ENCODE assay signal across 9 cellular contexts in the genomic region with DNA sequence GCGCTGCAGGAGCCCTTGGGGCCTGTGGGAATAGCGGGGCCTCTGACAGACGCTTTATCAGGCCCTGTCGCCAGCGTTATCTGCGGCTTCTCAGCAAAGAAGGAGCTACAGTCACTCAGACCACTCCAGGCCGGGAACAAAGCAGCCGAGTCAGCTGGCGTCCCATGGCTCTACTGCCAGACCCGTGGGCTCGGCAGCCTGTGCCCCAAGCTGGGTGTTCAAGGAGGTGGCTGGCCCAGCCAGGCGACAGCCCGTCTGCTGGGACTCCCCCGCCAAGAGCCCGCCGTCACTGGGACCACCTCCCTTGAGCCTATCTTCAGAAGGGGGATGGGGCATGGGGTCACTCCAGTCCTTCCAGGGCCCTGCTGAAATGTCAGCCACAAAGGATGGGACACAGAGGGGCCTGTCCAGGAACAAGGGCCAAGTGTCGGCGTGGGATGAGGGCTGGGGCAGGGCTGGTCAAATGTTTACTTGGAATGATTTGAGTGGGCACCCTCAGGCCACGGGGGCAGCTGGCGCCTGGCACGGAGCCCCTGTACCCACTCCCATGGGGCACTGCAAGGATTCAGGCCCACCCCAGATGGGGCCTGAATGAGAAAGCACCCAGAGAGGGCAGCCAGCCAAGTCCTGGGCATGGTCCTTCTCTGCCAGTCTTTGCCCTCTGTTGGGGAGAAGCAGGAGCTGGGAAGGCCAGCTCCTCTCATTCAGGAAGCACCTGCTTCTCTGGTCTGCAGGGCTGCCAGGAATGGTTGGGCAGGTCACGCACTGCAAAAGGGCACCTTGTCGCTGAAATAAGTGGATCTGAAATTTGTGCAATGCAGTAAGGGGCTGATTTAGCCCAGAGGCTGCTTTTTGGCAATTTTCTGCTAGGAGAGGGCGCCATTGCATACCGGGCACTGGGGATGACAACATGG.
DNase-seq lines count a peak whose midpoint lies in the region; ATAC-seq, FAIRE-seq and TF ChIP-seq lines count a peak whose summit lies in the region.
"Had no signal": no experiment of that assay in that cellular context is flagged by ENCODE, and none has a peak within 500 bp of the region (broad histone marks: within the 10 kb centered on the region; RNA-seq: fewer than 3 reads in every experiment).

No MANE protein-coding gene starts in this region.

- H2AFZ ChIP-seq in HepG2 (ENCODE audit: low read length) = no peak overlapping the region

- TF ChIP-seq CTCF in right lobe of liver (IDR thresholded peaks at IDR 0.05) (no peak), HepG2 (CRISPR knock-in tag; IDR thresholded peaks at IDR 0.05) (no peak)

- peak in 2 of 3 donors; percentile 27 to 45 for DNase-seq in right lobe of liver
- DNase-seq in HepG2 (ENCODE audit: low spot score) = no peak
- peak; percentile 53 for DNase-seq in ecto neural progenitor cell (ENCODE audit: low spot score)
- DNase-seq in superior temporal gyrus (ENCODE audit: extremely low spot score) = no peak
- DNase-seq in KG1 (lab: John Stamatoyannopoulos, UW) = no peak

- CTCF ChIA-PET in HepG2 (lab: Yijun Ruan, JAX; ENCODE audit: low intra/inter-chr PET ratio, low total read pairs) = interaction anchor here (1.0 to 2.2 kb wide), 5 partner anchors 12 to 247 kb away, joined by 3 to 19 read pairs (median 11); no protein-coding TSS in a partner anchor

- no peaks in the 10 kb centered on the region for H3K9me3 ChIP-seq in right lobe of liver
- H3K9me3 ChIP-seq in HepG2 (ENCODE audit: low read length) = no peaks in the 10 kb centered on the region
- no peaks in the 10 kb centered on the region for H3K9me3 ChIP-seq in mucosa of stomach (ENCODE audit: control insufficient read depth, low read length)

- TF ChIP-seq RAD21 in HepG2 (CRISPR knock-in tag; IDR thresholded peaks at IDR 0.05) = no peak

- TF ChIP-seq EP300 in HepG2 (IDR thresholded peaks at IDR 0.05; ENCODE audit: low read depth in 2 of 2, low read length in 2 of 2) (no peak), HepG2 (CRISPR knock-in tag; IDR thresholded peaks at IDR 0.05; ENCODE audit: borderline replicate concordance) (no peak)

- no peaks in the 10 kb centered on the region for H4K20me1 ChIP-seq in HepG2 (ENCODE audit: insufficient read depth, low read length)

- H3K27ac ChIP-seq in right lobe of liver = peak overlapping the region in 1 of 3 donors; percentile 26
- H3K27ac ChIP-seq in HepG2 (ENCODE audit: extremely low read length, insufficient read depth, low read length) = no peak overlapping the region

- H3K36me3 ChIP-seq in right lobe of liver (no peaks in the 10 kb centered on the region), HepG2 (replicated peaks in 1 of 2; ENCODE audit: control insufficient read depth in 1 of 2, insufficient read depth in 2 of 2, low read length in 2 of 2) (no peaks in the 10 kb centered on the region), mucosa of stomach (ENCODE audit: control insufficient read depth, insufficient read depth, low read length) (no peaks in the 10 kb centered on the region)

- ATAC-seq in right lobe of liver = peak; percentile 9 to 21 (median 10)
- ATAC-seq in HepG2 = no peak
- no peak for ATAC-seq in HG02885 (IDR thresholded peaks at IDR 0.05; ENCODE audit: poor library complexity, unreplicated experiment)
- no peak for ATAC-seq in GM21619 (IDR thresholded peaks at IDR 0.05; ENCODE audit: unreplicated experiment)

- H3K79me2 ChIP-seq in HepG2 (ENCODE audit: insufficient read depth, low read length) = no peaks in the 10 kb centered on the region

- WGBS in right lobe of liver (ENCODE audit: insufficient coverage, low coverage, low lambda C conversion rate, missing lambda C conversion rate) = 76% methylated on average over 4 of the region's 25 CpGs
- WGBS in HepG2 (ENCODE audit: low lambda C conversion rate) = 71% methylated on average over 10 of the region's 25 CpGs

- no peak for FAIRE-seq in HepG2 (lab: Jason Lieb, UNC)
- FAIRE-seq: keratinocyte had no signal

- BruUV-seq in HepG2 (replicated peaks; lab: Mats Ljungman, UMichigan) = no TSS peak

- H3K4me2 ChIP-seq in HepG2 (ENCODE audit: low read depth, low read length) = no peak overlapping the region

- in situ Hi-C loops in HepG2 (cut with HindIII; ENCODE audit: extremely low pct_ligation_motif_present, low pct_unique_long_range_greater_than_20kb) = no loop called here

- H3K4me3 ChIP-seq in right lobe of liver (no peak overlapping the region), HepG2 (replicated peaks in 1 of 3; ENCODE audit: insufficient read depth in 1 of 3, low read depth in 2 of 3, low read length in 3 of 3) (no peak overlapping the region), mucosa of stomach (ENCODE audit: low read length) (no peak overlapping the region)

- H3K27me3 ChIP-seq in right lobe of liver (no peaks in the 10 kb centered on the region), HepG2 (ENCODE audit: control insufficient read depth in 1 of 2, insufficient read depth in 2 of 2, low read length in 2 of 2) (peaks cover 4 to 16% of the 10 kb centered on the region in 2 experiments; a peak in 4 of 5 replicates), mucosa of stomach (ENCODE audit: control insufficient read depth, insufficient read depth, low read length) (no peaks in the 10 kb centered on the region)

- intact Hi-C loops in right lobe of liver (cut with DNase I) (no loop called here), HepG2 (cut with micrococcal nuclease; ENCODE audit: unreplicated experiment) (loop anchor here (2.0 to 5.0 kb wide), 2 partner anchors 78 to 240 kb away; no protein-coding TSS in a partner anchor)

- H3K9ac ChIP-seq in HepG2 (ENCODE audit: insufficient read depth, low read depth, low read length) (no peak overlapping the region), mucosa of stomach (ENCODE audit: low read length) (peak overlapping the region; percentile 15)

- TF ChIP-seq POLR2A in right lobe of liver (IDR thresholded peaks at IDR 0.05) (no peak), HepG2 (IDR thresholded peaks at IDR 0.05; ENCODE audit: insufficient read depth in 1 of 2, low read depth in 2 of 2, low read length in 2 of 2) (no peak)

- peaks cover 0 to 6% (median 0%) of the 10 kb centered on the region in 4 donors for H3K4me1 ChIP-seq in right lobe of liver
- H3K4me1 ChIP-seq in HepG2 (ENCODE audit: insufficient read depth, low read length) = peaks cover 36% of the 10 kb centered on the region
- peaks cover 25% of the 10 kb centered on the region for H3K4me1 ChIP-seq in mucosa of stomach (ENCODE audit: control insufficient read depth, insufficient read depth, low read length)

- POLR2A ChIA-PET in HepG2 (lab: Yijun Ruan, JAX) = interaction anchor here (1.0 kb wide), 1 partner anchor 79 kb away, joined by 7 read pairs; no protein-coding TSS in a partner anchor

TF ChIP-seq in HepG2, 621 proteins besides CTCF, POLR2A, EP300 and RAD21:
- TF ChIP-seq ZNF879 (CRISPR knock-in tag; IDR thresholded peaks at IDR 0.05) (no peak), ZBTB7B (CRISPR knock-in tag; IDR thresholded peaks at IDR 0.05) (no peak)

Comparison
In these comparisons a context has a peak if more than half of its experiments do, and no peak if none do; other contexts are left out.
1. ATAC-seq: peak in right lobe of liver (4 of 4); none in HepG2 (single experiment), HG02885 (single experiment) and GM21619 (single experiment).
2. DNase-seq: peak in right lobe of liver (2 of 3) and ecto neural progenitor cell (single experiment); none in HepG2 (single experiment), superior temporal gyrus (single experiment) and KG1 (single experiment).